ENCODE assay signal across 10 cellular contexts in the genomic region with DNA sequence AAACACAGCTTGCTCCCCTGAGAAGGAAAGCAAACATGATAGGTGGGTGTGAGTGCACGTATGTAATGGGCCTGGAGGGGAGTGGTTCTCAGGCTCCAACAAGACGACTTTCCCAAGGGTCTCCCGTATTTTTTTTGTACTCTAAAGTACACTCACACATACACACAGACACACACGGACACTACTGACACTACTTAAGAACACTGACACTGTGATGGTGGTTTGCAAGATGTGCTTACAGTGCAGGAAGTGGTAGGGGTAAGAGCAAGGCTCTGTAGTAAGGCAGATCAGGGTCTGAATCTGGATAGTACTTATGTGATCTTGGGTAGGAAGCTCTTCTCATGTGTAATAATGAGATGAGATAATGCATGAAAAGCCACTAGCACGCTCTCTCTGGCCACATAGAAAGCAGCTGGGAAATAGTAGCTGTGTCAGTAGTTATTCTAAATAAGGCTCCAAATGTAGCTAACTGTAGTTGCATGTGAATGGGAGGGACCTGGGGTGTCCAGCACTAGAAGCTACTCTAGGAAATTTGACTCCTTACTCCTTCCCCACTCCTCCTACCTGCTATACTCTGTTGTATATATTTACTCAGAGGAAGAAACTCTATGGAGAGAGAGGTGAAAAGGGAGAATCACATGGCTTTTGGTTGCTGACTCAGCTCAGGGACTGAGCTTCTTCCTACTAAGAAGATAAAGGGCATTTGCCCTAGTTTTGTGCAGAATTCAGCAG. TPM values are rescaled to one million over a fixed set of nuclear protein-coding genes. Genes with fewer than 3 reads are reported as not detected.
DNase-seq lines count a peak whose midpoint lies in the region; ATAC-seq lines count a peak whose summit lies in the region.
"Had no signal": no experiment of that assay in that cellular context is flagged by ENCODE, and none has a peak within 500 bp of the region (broad histone marks: within the 10 kb centered on the region; RNA-seq: fewer than 3 reads in every experiment).

No MANE protein-coding gene starts in this region.

- H3K36me3 Mint-ChIP-seq in activated naive CD4-positive, alpha-beta T cell treated with anti-CD3 and anti-CD28 coated beads, Interleukin-2, amount 50 U/mL, for 24 hours: no peaks in the 10 kb centered on the region

- ATAC-seq in esophagus mucosa: peak; percentile 44
- ATAC-seq in stimulated activated naive CD8-positive, alpha-beta T cell treated with anti-CD3 and anti-CD28 coated beads, Interleukin-15, amount 100 ng/mL, for 72 hours: peak; percentile 99

- peaks cover 25% of the 10 kb centered on the region for H3K4me1 Mint-ChIP-seq in activated naive CD4-positive, alpha-beta T cell treated with anti-CD3 and anti-CD28 coated beads, Interleukin-2, amount 50 U/mL, for 24 hours
- H3K4me1 Mint-ChIP-seq in stimulated activated naive CD8-positive, alpha-beta T cell treated with anti-CD3 and anti-CD28 coated beads, Interleukin-15, amount 100 ng/mL, for 72 hours: peaks cover 29% of the 10 kb centered on the region

- no peaks in the 10 kb centered on the region for H3K9me3 Mint-ChIP-seq in activated naive CD4-positive, alpha-beta T cell treated with anti-CD3 and anti-CD28 coated beads, Interleukin-2, amount 50 U/mL, for 24 hours
- no peaks in the 10 kb centered on the region for H3K9me3 Mint-ChIP-seq in stimulated activated naive CD8-positive, alpha-beta T cell treated with anti-CD3 and anti-CD28 coated beads, Interleukin-15, amount 100 ng/mL, for 72 hours

- DNase-seq in activated naive CD4-positive, alpha-beta T cell treated with Interleukin-2 at 50 U/mL for 16 hours: no peak
- DNase-seq in NCI-H82 (lab: John Stamatoyannopoulos, UW) (peak; percentile 25), 8988T (no peak), epidermal melanocyte (ENCODE audit: insufficient read length, low spot score) (no peak), NCI-H1092 treated with DMSO at 0.1 percent for 48 hours (lab: John Stamatoyannopoulos, UW) (no peak)
- DNase-seq in stimulated activated naive CD8-positive, alpha-beta T cell treated with anti-CD3 and anti-CD28 coated beads, Interleukin-15, amount 100 ng/mL, for 72 hours: peak; percentile 19 to 45
- DNase-seq: amygdala; stimulated activated CD4-positive, alpha-beta T cell treated with anti-CD3 and anti-CD28 coated beads, Interleukin-4, amount 100 ng/mL, for 4 hours had no signal

- H3K27me3 Mint-ChIP-seq in activated naive CD4-positive, alpha-beta T cell treated with anti-CD3 and anti-CD28 coated beads, Interleukin-2, amount 50 U/mL, for 24 hours: no peaks in the 10 kb centered on the region
- H3K27me3 Mint-ChIP-seq in stimulated activated naive CD8-positive, alpha-beta T cell treated with anti-CD3 and anti-CD28 coated beads, Interleukin-15, amount 100 ng/mL, for 72 hours: no peaks in the 10 kb centered on the region

- H3K4me3 Mint-ChIP-seq in activated naive CD4-positive, alpha-beta T cell treated with anti-CD3 and anti-CD28 coated beads, Interleukin-2, amount 50 U/mL, for 24 hours: no peak overlapping the region
- H3K4me3 Mint-ChIP-seq in stimulated activated naive CD8-positive, alpha-beta T cell treated with anti-CD3 and anti-CD28 coated beads, Interleukin-15, amount 100 ng/mL, for 72 hours: peak overlapping the region; percentile 67 to 69

- H3K27ac Mint-ChIP-seq in activated naive CD4-positive, alpha-beta T cell treated with anti-CD3 and anti-CD28 coated beads, Interleukin-2, amount 50 U/mL, for 24 hours: peak overlapping the region; percentile 5
- peak overlapping the region in 1 of 2 donors; percentile 92 for H3K27ac Mint-ChIP-seq in stimulated activated naive CD8-positive, alpha-beta T cell treated with anti-CD3 and anti-CD28 coated beads, Interleukin-15, amount 100 ng/mL, for 72 hours

RNA-seq across cellular contexts. Expression of gene ZBTB24, which starts 8.4 kb away (rescaled TPM):
- total RNA-seq in esophagus mucosa: 4.9 TPM

RNA-seq across cellular contexts. Expression of gene MICAL1, which starts 35.8 kb away (rescaled TPM):
- 7.4 TPM for total RNA-seq in esophagus mucosa

RNA-seq across cellular contexts. Expression of gene SMPD2, which starts 50.8 kb away (rescaled TPM):
- 12.3 TPM for total RNA-seq in esophagus mucosa

RNA-seq across cellular contexts. Expression of gene PPIL6, which starts 50.9 kb away (rescaled TPM):
- total RNA-seq in esophagus mucosa: 0.84 TPM

Comparison
In these comparisons a context has a peak if more than half of its experiments do, and no peak if none do; other contexts are left out.
1. DNase-seq: peak in NCI-H82 (single experiment) and stimulated activated naive CD8-positive, alpha-beta T cell treated with anti-CD3 and anti-CD28 coated beads, Interleukin-15, amount 100 ng/mL, for 72 hours (2 of 2); none in activated naive CD4-positive, alpha-beta T cell treated with Interleukin-2 at 50 U/mL for 16 hours (single experiment), 8988T (single experiment), epidermal melanocyte (single experiment) and NCI-H1092 treated with DMSO at 0.1 percent for 48 hours (single experiment).